35 cellular contexts compared by ENCODE assay signal in genomic region chr11:9653871-9654270, GRCh38. TPM values are rescaled to one million over a fixed set of nuclear protein-coding genes. Genes with fewer than 3 reads are reported as not detected.
DNase-seq lines count a peak whose midpoint lies in the region; ATAC-seq, FAIRE-seq and TF ChIP-seq lines count a peak whose summit lies in the region.
"Had no signal": no experiment of that assay in that cellular context is flagged by ENCODE, and none has a peak within 500 bp of the region (broad histone marks: within the 10 kb centered on the region; RNA-seq: fewer than 3 reads in every experiment).

No MANE protein-coding gene starts in this region.

- H2AFZ ChIP-seq in H1 (ENCODE audit: low read length), result no peak overlapping the region
- no peak overlapping the region for H2AFZ ChIP-seq in trophoblast cell (ENCODE audit: insufficient read depth, low read length, poor library complexity)

- TF ChIP-seq POLR2A in H1 (IDR thresholded peaks at IDR 0.05; ENCODE audit: control extremely low read depth in 1 of 2, low read depth in 2 of 2, low read length in 2 of 2), result no peak

- 0 out of 2 replicates have a peak overlapping the region, but pooled peaks have one; percentile 29 for H2BK15ac ChIP-seq in H1 (ENCODE audit: low read length)

- H3K4ac ChIP-seq in H1 (replicated peaks; ENCODE audit: insufficient read length, low read depth, low read length) (no peak overlapping the region), trophoblast cell (ENCODE audit: low read depth, low read length) (no peak overlapping the region)

- peaks cover 1% of the 10 kb centered on the region for H3K27me3 Mint-ChIP-seq in HFFc6 (ENCODE audit: insufficient read depth)
- H3K27me3 Mint-ChIP-seq: B cell; CD4-positive, alpha-beta T cell had no signal

- H4K12ac ChIP-seq in trophoblast cell (ENCODE audit: low read depth, low read length), result no peak overlapping the region

- no peaks in the 10 kb centered on the region for H3K4me1 Mint-ChIP-seq in HFFc6 (ENCODE audit: low read depth)
- H3K4me1 Mint-ChIP-seq: CD4-positive, alpha-beta memory T cell; CD8-positive, alpha-beta memory T cell had no signal

- no peak overlapping the region for H2BK5ac ChIP-seq in H1 (ENCODE audit: low read depth, low read length)
- H2BK5ac ChIP-seq in trophoblast cell (ENCODE audit: low read depth, low read length, poor library complexity), result peak overlapping the region; percentile 42

- H3K27ac Mint-ChIP-seq in HFFc6, result no peak overlapping the region
- H3K27ac Mint-ChIP-seq: B cell; CD4-positive, alpha-beta memory T cell; CD4-positive, alpha-beta T cell; CD4-positive, CD25-positive, alpha-beta regulatory T cell; CD8-positive, alpha-beta T cell had no signal

- H3K18ac ChIP-seq in H1 (ENCODE audit: extremely low read depth, low read length), result no peak overlapping the region
- H3K18ac ChIP-seq in trophoblast cell (ENCODE audit: low read length), result no peak overlapping the region

- peaks cover 4% of the 10 kb centered on the region; the same call in 1 of the 2 replicates for H3K36me3 Mint-ChIP-seq in HFFc6 (ENCODE audit: low read depth)
- H3K36me3 Mint-ChIP-seq: CD14-positive monocyte; CD4-positive, alpha-beta memory T cell; CD4-positive, CD25-positive, alpha-beta regulatory T cell; CD8-positive, alpha-beta T cell had no signal

- H3K79me2 ChIP-seq in H1 (ENCODE audit: control insufficient read depth in 1 of 2, insufficient read depth in 2 of 2, low read length in 2 of 2), result no peaks in the 10 kb centered on the region
- H3K79me2 ChIP-seq in trophoblast cell (ENCODE audit: control insufficient read depth, insufficient read depth, low read length, poor library complexity), result no peaks in the 10 kb centered on the region

- no peak overlapping the region for H3K23ac ChIP-seq in H1 (ENCODE audit: insufficient read length)
- no peak overlapping the region for H3K23ac ChIP-seq in trophoblast cell (ENCODE audit: low read length)

- H3K4me3 ChIP-seq in H1 (ENCODE audit: extremely low read depth in 1 of 4, insufficient read depth in 2 of 4, low read depth in 3 of 4, low read length in 4 of 4) (no peak overlapping the region), trophoblast cell (ENCODE audit: low read depth, low read length) (no peak overlapping the region)
- H3K4me3 ChIP-seq: A549; BLaER1; BLaER1 treated with 17β-estradiol and CSF1 and Interleukin-3, amounts not matched to agents 10 nM and 100 nM had no signal

- no peak overlapping the region for H3K4me2 ChIP-seq in H1 (ENCODE audit: insufficient read depth in 1 of 2, low read depth in 2 of 2, low read length in 2 of 2)
- H3K4me2 ChIP-seq in trophoblast cell (ENCODE audit: low read length), result no peak overlapping the region
- H3K4me2 ChIP-seq: A549; BLaER1; BLaER1 treated with 17β-estradiol and CSF1 and Interleukin-3, amounts not matched to agents 10 nM and 100 nM had no signal

- FAIRE-seq in H1 (lab: Jason Lieb, UNC), result no peak
- FAIRE-seq: A204.1, A549, D721Med had no signal

- H3K27ac ChIP-seq in H1 (ENCODE audit: low read depth, low read length) (no peak overlapping the region), trophoblast cell (ENCODE audit: low read depth, low read length) (peak overlapping the region; percentile 42)
- H3K27ac ChIP-seq: 22Rv1; A549; BLaER1; BLaER1 treated with 17β-estradiol and CSF1 and Interleukin-3, amounts not matched to agents 10 nM and 100 nM; C4-2B had no signal

- no peaks in the 10 kb centered on the region for H3K27me3 ChIP-seq in H1 (replicated peaks in 1 of 4; ENCODE audit: control insufficient read depth in 3 of 4, extremely low read depth in 1 of 4, insufficient read depth in 3 of 4, low read length in 3 of 4)
- H3K27me3 ChIP-seq in trophoblast cell (ENCODE audit: insufficient read depth, low read length), result no peaks in the 10 kb centered on the region
- H3K27me3 ChIP-seq: BE2C; BLaER1; BLaER1 treated with 17β-estradiol and CSF1 and Interleukin-3, amounts not matched to agents 10 nM and 100 nM had no signal

- H3K4me1 ChIP-seq in H1 (replicated peaks in 1 of 4; ENCODE audit: control insufficient read depth in 3 of 4, insufficient read depth in 4 of 4, low read length in 3 of 4), result no peaks in the 10 kb centered on the region
- peaks cover 12 to 20% of the 10 kb centered on the region in 2 experiments for H3K4me1 ChIP-seq in trophoblast cell (ENCODE audit: control insufficient read depth in 1 of 2, insufficient read depth in 2 of 2, low read length in 2 of 2)
- H3K4me1 ChIP-seq: A549, BE2C, BLaER1 had no signal

- H4K8ac ChIP-seq in H1 (ENCODE audit: extremely low read depth, insufficient read depth, low read length), result no peak overlapping the region
- peak overlapping the region; percentile 3 for H4K8ac ChIP-seq in trophoblast cell (ENCODE audit: low read depth, low read length)

- H2BK20ac ChIP-seq in H1 (ENCODE audit: low read length), result no peak overlapping the region

- POLR2A ChIA-PET in H1 (lab: Charles Lee; ENCODE audit: partially characterized antibody), result interaction anchor here (1.9 kb wide), 1 partner anchor 11 kb away, joined by 7 read pairs; the partner anchor contains the start of gene SWAP70

- DNase-seq in ecto neural progenitor cell (ENCODE audit: low spot score) (peak; percentile 2), H1 (ENCODE audit: low read depth in 1 of 2, low spot score in 2 of 2) (no peak), trophoblast cell (peak in 1 of 2 donors; percentile 92), NCI-H2196 treated with DMSO at 0.1 percent for 48 hours (lab: John Stamatoyannopoulos, UW; ENCODE audit: unreplicated experiment) (no peak), HFFc6 (no peak)
- DNase-seq: 8988T; ACHN; AML-193; BE2C; C1 segment of cervical spinal cord; Caco-2; Calu3; CD4-positive, alpha-beta memory T cell; CD4-positive, alpha-beta T cell; CD4-positive, CD25-positive, alpha-beta regulatory T cell; CD8-positive, alpha-beta memory T cell; CD8-positive, alpha-beta T cell; COR-L47; DMS 273 treated with DMSO at 0.1 percent for 48 hours; DMS153; DMS53; DMS79; DMS79 treated with DMSO at 0.1 percent for 48 hours; DND-41; EL had no signal

- H3K9me3 Mint-ChIP-seq in HFFc6, result peaks cover 5% of the 10 kb centered on the region
- H3K9me3 Mint-ChIP-seq: CD8-positive, alpha-beta T cell had no signal

- H4K5ac ChIP-seq in H1 (ENCODE audit: insufficient read length, low read depth, low read length), result no peak overlapping the region

- H3K23me2 ChIP-seq in H1 (ENCODE audit: low read depth, low read length), result no peaks in the 10 kb centered on the region

- ATAC-seq in GM19324 (IDR thresholded peaks at IDR 0.05; ENCODE audit: low FRiP score, unreplicated experiment), result no peak
- ATAC-seq: A549; CD8-positive, alpha-beta T cell had no signal

- no peaks in the 10 kb centered on the region for H3K79me1 ChIP-seq in H1 (ENCODE audit: low read depth, low read length)
- peaks cover 4% of the 10 kb centered on the region for H3K79me1 ChIP-seq in trophoblast cell (ENCODE audit: low read length)

- TF ChIP-seq RAD21 in H1 (IDR thresholded peaks at IDR 0.05 in 1 of 2, conservative IDR thresholded peaks at IDR 0.05 in 1 of 2; ENCODE audit: low read depth in 2 of 2, low read length in 2 of 2), result no peak

- TF ChIP-seq CTCF in H1 (IDR thresholded peaks at IDR 0.05; ENCODE audit: control extremely low read depth in 1 of 3, insufficient read depth in 1 of 3, low read depth in 1 of 3, low read length in 3 of 3) (no peak), HFFc6 (IDR thresholded peaks at IDR 0.05) (no peak)

- no peaks in the 10 kb centered on the region for H4K20me1 ChIP-seq in H1 (replicated peaks in 1 of 2; ENCODE audit: control insufficient read depth in 1 of 2, insufficient read depth in 2 of 2, low read length in 2 of 2)
- H4K20me1 ChIP-seq: BLaER1; BLaER1 treated with 17β-estradiol and CSF1 and Interleukin-3, amounts not matched to agents 10 nM and 100 nM had no signal

- H3K9ac ChIP-seq in H1 (replicated peaks in 1 of 4; ENCODE audit: extremely low read depth in 1 of 4, low read depth in 3 of 4, low read length in 3 of 4) (no peak overlapping the region), trophoblast cell (ENCODE audit: low read length) (no peak overlapping the region)
- H3K9ac ChIP-seq: BLaER1; BLaER1 treated with 17β-estradiol and CSF1 and Interleukin-3, amounts not matched to agents 10 nM and 100 nM had no signal

- H3K9me3 ChIP-seq in H1 (ENCODE audit: insufficient read depth in 2 of 2, low read depth in 1 of 2, low read length in 1 of 2) (no peaks in the 10 kb centered on the region), trophoblast cell (ENCODE audit: insufficient read depth, low read depth, low read length) (no peaks in the 10 kb centered on the region)
- H3K9me3 ChIP-seq: BE2C, Caco-2 had no signal

- H3K14ac ChIP-seq in H1 (ENCODE audit: insufficient read length) (no peak overlapping the region), trophoblast cell (ENCODE audit: low read length) (peak overlapping the region; percentile 39)

- no peak overlapping the region for H2BK12ac ChIP-seq in H1 (ENCODE audit: low read depth, low read length)
- H2BK12ac ChIP-seq in trophoblast cell (ENCODE audit: low read length), result peak overlapping the region; percentile 37

- WGBS in H1 (ENCODE audit: extremely low coverage in 1 of 2, insufficient coverage in 1 of 2, insufficient read length in 1 of 2, insufficient replicate concordance in 2 of 2, low coverage in 1 of 2, low lambda C conversion rate in 2 of 2, missing lambda C conversion rate in 1 of 2), 2 experiments, result 95% methylated on average over 2 of the region's 2 CpGs; no CpG with 5 or more reads in 1 of the 2 experiments
- WGBS in trophoblast cell (ENCODE audit: extremely low coverage, insufficient coverage, insufficient read length), result no CpG with 5 or more reads among the region's 2 CpGs

- H2AK5ac ChIP-seq in H1 (ENCODE audit: low read depth, low read length), result no peak overlapping the region
- H2AK5ac ChIP-seq in trophoblast cell (ENCODE audit: low read length), result no peak overlapping the region

- no peak overlapping the region for H3K56ac ChIP-seq in H1 (replicated peaks; ENCODE audit: insufficient read length, low read depth, low read length)

- H2BK120ac ChIP-seq in H1 (replicated peaks; ENCODE audit: low read depth, low read length) (no peak overlapping the region), trophoblast cell (ENCODE audit: insufficient read depth, low read length, poor library complexity) (peak overlapping the region; percentile 35)

- CTCF ChIA-PET in H1 (lab: Charles Lee; ENCODE audit: partially characterized antibody), result interaction anchor here (0.6 to 1.2 kb wide), 5 partner anchors 15 to 75 kb away, joined by 3 read pairs; no protein-coding TSS in a partner anchor

- no peaks in the 10 kb centered on the region for H3K36me3 ChIP-seq in H1 (ENCODE audit: control insufficient read depth in 2 of 4, insufficient read depth in 4 of 4, low read length in 3 of 4)
- no peaks in the 10 kb centered on the region for H3K36me3 ChIP-seq in trophoblast cell (ENCODE audit: control insufficient read depth in 1 of 2, insufficient read depth in 2 of 2, low read length in 2 of 2)
- H3K36me3 ChIP-seq: BE2C; BLaER1; BLaER1 treated with 17β-estradiol and CSF1 and Interleukin-3, amounts not matched to agents 10 nM and 100 nM had no signal

- no peak for TF ChIP-seq EP300 in H1 (IDR thresholded peaks at IDR 0.05; ENCODE audit: borderline replicate concordance in 1 of 2, low read depth in 2 of 2, low read length in 2 of 2)

- H3K4me3 Mint-ChIP-seq in HFFc6, result no peak overlapping the region
- H3K4me3 Mint-ChIP-seq: B cell; CD14-positive monocyte; CD4-positive, alpha-beta memory T cell; CD4-positive, alpha-beta T cell; CD4-positive, CD25-positive, alpha-beta regulatory T cell; CD8-positive, alpha-beta memory T cell; CD8-positive, alpha-beta T cell had no signal

- H4K91ac ChIP-seq in H1 (replicated peaks; ENCODE audit: insufficient read length, low read length) (no peak overlapping the region), trophoblast cell (ENCODE audit: low read depth, low read length) (peak overlapping the region; percentile 23)

RNA-seq across cellular contexts. Expression of gene SWAP70, which starts 10.0 kb away (rescaled TPM):
- 37.5 TPM in 2 replicates for total RNA-seq in H1 (2021; fragmentation: NEBNext Ultra II Directional; extraction: Animal tissue kit (Norgen Biotek cat#: 25700))
- 9.8 and 14.8 TPM in 2 replicates for polyA plus RNA-seq in H1 (2011; rRNA removed)
- polyA plus RNA-seq in H1 (2011; cell fraction: cytosol; rRNA removed), result 17.2 TPM
- 5.7 TPM for polyA plus RNA-seq in H1 (2011; cell fraction: nucleus; rRNA removed)
- polyA plus RNA-seq in H1 (2012, experiment 1 of 2), result 20.1 to 31.4 TPM (median 23.6 TPM) in 4 replicates
- polyA plus RNA-seq in H1 (2012, experiment 2 of 2), result 1.9 TPM
- 23.1 TPM for polyA plus RNA-seq in H1 (2013, experiment 1 of 2)
- 23.0 TPM for polyA plus RNA-seq in H1 (2013, experiment 2 of 2)
- 20.3 and 20.4 TPM in 2 replicates for polyA minus RNA-seq in H1 (2011; rRNA and poly(A)+ RNA removed)
- 16.1 TPM for polyA minus RNA-seq in H1 (2011; cell fraction: cytosol; rRNA and poly(A)+ RNA removed)
- 18.2 TPM for polyA minus RNA-seq in H1 (2011; cell fraction: nucleus; rRNA and poly(A)+ RNA removed)
- polyA plus RNA-seq in trophoblast cell (2013), result 70.7 and 73.1 TPM in 2 replicates
- 10 to 100 TPM; 32.0 to 44.6 (median 37.0) TPM for total RNA-seq in HFFc6 (2021; fragmentation: NEBNext Ultra II Directional; extraction: Animal tissue kit (Norgen Biotek cat#: 25700))
